Comparison of ENCODE assay signal across 18 cellular contexts in the genomic region with DNA sequence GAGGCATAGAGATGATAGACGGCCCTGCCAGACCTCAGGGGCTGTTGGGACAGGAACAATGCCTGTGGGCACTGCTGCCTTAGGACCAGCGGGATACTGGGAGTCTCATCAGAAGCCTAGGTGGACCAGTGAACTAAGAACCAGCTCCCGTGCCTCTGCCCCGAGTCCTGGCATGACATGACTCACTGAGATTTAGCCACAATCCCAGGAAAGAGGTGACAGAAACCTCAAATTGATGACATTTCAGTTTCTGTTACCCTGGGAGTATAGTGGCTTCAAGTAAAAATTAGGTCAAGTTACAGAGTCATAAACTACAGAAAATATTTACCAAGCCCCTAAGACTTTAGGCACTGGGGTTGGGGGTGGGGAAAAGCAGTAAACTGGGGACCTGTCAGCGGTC.
DNase-seq lines count a peak whose midpoint lies in the region; ATAC-seq and TF ChIP-seq lines count a peak whose summit lies in the region.
"Had no signal": no experiment of that assay in that cellular context is flagged by ENCODE, and none has a peak within 500 bp of the region (broad histone marks: within the 10 kb centered on the region; RNA-seq: fewer than 3 reads in every experiment).

No MANE protein-coding gene starts in this region.

- H3K27ac ChIP-seq in heart left ventricle = no peak overlapping the region
- H3K27ac ChIP-seq: brain microvascular endothelial cell, colonic mucosa, GM23248, sigmoid colon, thoracic aorta had no signal

- DNase-seq in MV-4-11 (lab: John Stamatoyannopoulos, UW) (peak; percentile 17), islet precursor cell (peak; percentile 41), NCI-H2171 treated with DMSO at 0.1 percent for 48 hours (lab: John Stamatoyannopoulos, UW) (no peak), DMS79 (lab: John Stamatoyannopoulos, UW) (no peak), heart left ventricle (no peak), activated gamma-delta T cell treated with Interleukin-2 at 50 U/mL for 16 hours (no peak)
- DNase-seq: activated CD4-positive, alpha-beta T cell treated with anti-CD3 and anti-CD28 coated beads for 48 hours; brain microvascular endothelial cell; colonic mucosa; GM23248; NCI-H526; nephron progenitor cell; posterior cingulate gyrus; SHP77 treated with DMSO at 0.1 percent for 48 hours; sigmoid colon had no signal

- H3K4me1 ChIP-seq in heart left ventricle = peaks cover 0 to 13% (median 0%) of the 10 kb centered on the region in 12 donors
- H3K4me1 ChIP-seq: colonic mucosa had no signal

- intact Hi-C loops in heart left ventricle (cut with DNase I) = no loop called here

- TF ChIP-seq POLR2A in heart left ventricle (IDR thresholded peaks at IDR 0.05) = no peak

- H3K4me3 ChIP-seq in heart left ventricle = no peak overlapping the region
- H3K4me3 ChIP-seq: colonic mucosa, GM23248, sigmoid colon, thoracic aorta had no signal

- H3K36me3 ChIP-seq in heart left ventricle = no peaks in the 10 kb centered on the region
- H3K36me3 ChIP-seq: brain microvascular endothelial cell, colonic mucosa, sigmoid colon, thoracic aorta had no signal

- 90 to 96% (median 92%) methylated on average over 5 of the region's 5 CpGs for WGBS in heart left ventricle, 4 donors

- no peaks in the 10 kb centered on the region for H3K9me3 ChIP-seq in heart left ventricle
- H3K9me3 ChIP-seq: colonic mucosa, sigmoid colon, thoracic aorta had no signal

- H3K27me3 ChIP-seq in heart left ventricle = no peaks in the 10 kb centered on the region
- H3K27me3 ChIP-seq: brain microvascular endothelial cell, colonic mucosa, sigmoid colon had no signal

- TF ChIP-seq CTCF in heart left ventricle (IDR thresholded peaks at IDR 0.05) = no peak

- ATAC-seq in GM18502 (IDR thresholded peaks at IDR 0.05; ENCODE audit: poor library complexity, unreplicated experiment) (peak; percentile 25), GM21786 (IDR thresholded peaks at IDR 0.05; ENCODE audit: unreplicated experiment) (peak; percentile 4), heart left ventricle (no peak)

Comparison
In these comparisons a context has a peak if more than half of its experiments do, and no peak if none do; other contexts are left out.
1. ATAC-seq: peak in GM18502 (single experiment) and GM21786 (single experiment); none in heart left ventricle (0 of 4).
2. DNase-seq: peak in MV-4-11 (single experiment) and islet precursor cell (single experiment); none in NCI-H2171 treated with DMSO at 0.1 percent for 48 hours (single experiment), DMS79 (single experiment), heart left ventricle (0 of 5) and activated gamma-delta T cell treated with Interleukin-2 at 50 U/mL for 16 hours (single experiment).